1 cellular context compared by ENCODE assay signal in genomic region chr16:47037746-47038458, GRCh38.
TF ChIP-seq lines count a peak whose summit lies in the region.

No MANE protein-coding gene starts in this region.

TF ChIP-seq in GM23338, 12 proteins besides CTCF, POLR2A, EP300 and RAD21 (continued from another document):
- TF ChIP-seq, protein P1, sequence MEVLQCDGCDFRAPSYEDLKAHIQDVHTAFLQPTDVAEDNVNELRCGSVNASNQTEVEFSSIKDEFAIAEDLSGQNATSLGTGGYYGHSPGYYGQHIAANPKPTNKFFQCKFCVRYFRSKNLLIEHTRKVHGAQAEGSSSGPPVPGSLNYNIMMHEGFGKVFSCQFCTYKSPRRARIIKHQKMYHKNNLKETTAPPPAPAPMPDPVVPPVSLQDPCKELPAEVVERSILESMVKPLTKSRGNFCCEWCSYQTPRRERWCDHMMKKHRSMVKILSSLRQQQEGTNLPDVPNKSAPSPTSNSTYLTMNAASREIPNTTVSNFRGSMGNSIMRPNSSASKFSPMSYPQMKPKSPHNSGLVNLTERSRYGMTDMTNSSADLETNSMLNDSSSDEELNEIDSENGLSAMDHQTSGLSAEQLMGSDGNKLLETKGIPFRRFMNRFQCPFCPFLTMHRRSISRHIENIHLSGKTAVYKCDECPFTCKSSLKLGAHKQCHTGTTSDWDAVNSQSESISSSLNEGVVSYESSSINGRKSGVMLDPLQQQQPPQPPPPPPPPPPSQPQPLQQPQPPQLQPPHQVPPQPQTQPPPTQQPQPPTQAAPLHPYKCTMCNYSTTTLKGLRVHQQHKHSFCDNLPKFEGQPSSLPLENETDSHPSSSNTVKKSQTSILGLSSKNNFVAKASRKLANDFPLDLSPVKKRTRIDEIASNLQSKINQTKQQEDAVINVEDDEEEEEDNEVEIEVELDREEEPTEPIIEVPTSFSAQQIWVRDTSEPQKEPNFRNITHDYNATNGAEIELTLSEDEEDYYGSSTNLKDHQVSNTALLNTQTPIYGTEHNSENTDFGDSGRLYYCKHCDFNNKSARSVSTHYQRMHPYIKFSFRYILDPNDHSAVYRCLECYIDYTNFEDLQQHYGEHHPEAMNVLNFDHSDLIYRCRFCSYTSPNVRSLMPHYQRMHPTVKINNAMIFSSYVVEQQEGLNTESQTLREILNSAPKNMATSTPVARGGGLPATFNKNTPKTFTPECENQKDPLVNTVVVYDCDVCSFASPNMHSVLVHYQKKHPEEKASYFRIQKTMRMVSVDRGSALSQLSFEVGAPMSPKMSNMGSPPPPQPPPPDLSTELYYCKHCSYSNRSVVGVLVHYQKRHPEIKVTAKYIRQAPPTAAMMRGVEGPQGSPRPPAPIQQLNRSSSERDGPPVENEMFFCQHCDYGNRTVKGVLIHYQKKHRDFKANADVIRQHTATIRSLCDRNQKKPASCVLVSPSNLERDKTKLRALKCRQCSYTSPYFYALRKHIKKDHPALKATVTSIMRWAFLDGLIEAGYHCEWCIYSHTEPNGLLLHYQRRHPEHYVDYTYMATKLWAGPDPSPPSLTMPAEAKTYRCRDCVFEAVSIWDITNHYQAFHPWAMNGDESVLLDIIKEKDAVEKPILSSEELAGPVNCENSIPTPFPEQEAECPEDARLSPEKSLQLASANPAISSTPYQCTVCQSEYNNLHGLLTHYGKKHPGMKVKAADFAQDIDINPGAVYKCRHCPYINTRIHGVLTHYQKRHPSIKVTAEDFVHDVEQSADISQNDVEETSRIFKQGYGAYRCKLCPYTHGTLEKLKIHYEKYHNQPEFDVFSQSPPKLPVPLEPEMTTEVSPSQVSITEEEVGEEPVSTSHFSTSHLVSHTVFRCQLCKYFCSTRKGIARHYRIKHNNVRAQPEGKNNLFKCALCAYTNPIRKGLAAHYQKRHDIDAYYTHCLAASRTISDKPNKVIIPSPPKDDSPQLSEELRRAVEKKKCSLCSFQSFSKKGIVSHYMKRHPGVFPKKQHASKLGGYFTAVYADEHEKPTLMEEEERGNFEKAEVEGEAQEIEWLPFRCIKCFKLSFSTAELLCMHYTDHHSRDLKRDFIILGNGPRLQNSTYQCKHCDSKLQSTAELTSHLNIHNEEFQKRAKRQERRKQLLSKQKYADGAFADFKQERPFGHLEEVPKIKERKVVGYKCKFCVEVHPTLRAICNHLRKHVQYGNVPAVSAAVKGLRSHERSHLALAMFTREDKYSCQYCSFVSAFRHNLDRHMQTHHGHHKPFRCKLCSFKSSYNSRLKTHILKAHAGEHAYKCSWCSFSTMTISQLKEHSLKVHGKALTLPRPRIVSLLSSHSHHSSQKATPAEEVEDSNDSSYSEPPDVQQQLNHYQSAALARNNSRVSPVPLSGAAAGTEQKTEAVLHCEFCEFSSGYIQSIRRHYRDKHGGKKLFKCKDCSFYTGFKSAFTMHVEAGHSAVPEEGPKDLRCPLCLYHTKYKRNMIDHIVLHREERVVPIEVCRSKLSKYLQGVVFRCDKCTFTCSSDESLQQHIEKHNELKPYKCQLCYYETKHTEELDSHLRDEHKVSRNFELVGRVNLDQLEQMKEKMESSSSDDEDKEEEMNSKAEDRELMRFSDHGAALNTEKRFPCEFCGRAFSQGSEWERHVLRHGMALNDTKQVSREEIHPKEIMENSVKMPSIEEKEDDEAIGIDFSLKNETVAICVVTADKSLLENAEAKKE (CRISPR knock-in tag; IDR thresholded peaks at IDR 0.05), result no peak
